Comparison of ENCODE assay signal across 21 cellular contexts in the genomic region with DNA sequence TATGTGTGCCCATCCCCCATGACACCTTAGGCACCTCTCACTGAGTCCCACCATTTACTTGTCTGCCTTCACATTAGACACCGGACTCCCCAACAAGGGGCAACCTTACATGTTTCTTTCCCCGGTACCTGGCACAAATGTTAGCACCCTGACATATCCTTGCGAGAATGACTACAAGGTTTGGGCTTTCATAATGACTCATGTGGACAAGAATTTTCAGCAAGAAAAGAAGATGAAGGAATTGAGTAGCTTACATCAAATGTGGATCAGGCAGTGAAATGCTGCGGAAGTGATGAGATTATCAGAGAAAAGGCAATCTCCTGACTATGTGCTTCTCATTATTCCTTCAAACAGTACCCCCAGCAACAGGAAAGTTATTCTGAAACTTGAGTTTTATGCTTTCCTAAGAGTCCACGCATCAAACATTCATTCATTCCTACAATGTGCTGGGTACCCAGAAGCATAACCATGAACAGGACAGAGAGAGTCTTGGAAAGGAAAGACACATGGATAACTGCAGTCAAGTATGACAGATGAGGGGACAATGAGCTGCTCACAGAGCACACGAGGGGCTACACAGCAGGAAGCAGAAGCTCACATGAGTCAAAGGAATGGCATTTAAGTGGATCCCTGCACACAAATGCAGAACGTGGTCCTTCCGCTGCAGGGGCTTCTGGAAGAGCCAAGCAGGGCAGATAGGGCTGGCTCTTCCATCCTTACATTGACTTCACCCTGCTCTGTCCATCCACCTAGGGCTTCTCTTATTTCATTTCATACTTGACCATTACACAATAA.
DNase-seq lines count a peak whose midpoint lies in the region; ATAC-seq and TF ChIP-seq lines count a peak whose summit lies in the region.
"Had no signal": no experiment of that assay in that cellular context is flagged by ENCODE, and none has a peak within 500 bp of the region (broad histone marks: within the 10 kb centered on the region; RNA-seq: fewer than 3 reads in every experiment).

No MANE protein-coding gene starts in this region.

- WGBS in endodermal cell (ENCODE audit: insufficient coverage in 1 of 2, insufficient read length in 1 of 2), 2 experiments: 78% methylated on average over 7 to 8 of the region's 8 CpGs
- WGBS in mesodermal cell (ENCODE audit: insufficient coverage in 2 of 2), 2 experiments: 53 to 64% methylated on average over 5 to 6 of the region's 8 CpGs

- H3K4me1 ChIP-seq in endodermal cell (ENCODE audit: control insufficient read depth, insufficient read depth, low read length): no peaks in the 10 kb centered on the region
- H3K4me1 ChIP-seq in mesodermal cell (ENCODE audit: control insufficient read depth, insufficient read depth, low read length, poor library complexity, severe bottlenecking): peaks cover 35% of the 10 kb centered on the region

- H3K36me3 Mint-ChIP-seq in endodermal cell (ENCODE audit: low read depth): peaks cover 31% of the 10 kb centered on the region

- no peak overlapping the region for H3K27ac Mint-ChIP-seq in endodermal cell
- H3K27ac Mint-ChIP-seq: stimulated activated naive CD8-positive, alpha-beta T cell treated with anti-CD3 and anti-CD28 coated beads, Interleukin-15, Interleukin-2, amounts not matched to agents 100 ng/mL and 50 ng/mL, for 24 hours had no signal

- H3K27ac ChIP-seq in endodermal cell (ENCODE audit: low read depth, low read length) (no peak overlapping the region), mesodermal cell (ENCODE audit: low read depth, low read length, severe bottlenecking) (peak overlapping the region; percentile 85)
- H3K27ac ChIP-seq: dorsolateral prefrontal cortex had no signal

- H3K4me3 Mint-ChIP-seq in endodermal cell: no peak overlapping the region
- H3K4me3 Mint-ChIP-seq: nephron progenitor cell; stimulated activated naive CD8-positive, alpha-beta T cell treated with anti-CD3 and anti-CD28 coated beads, Interleukin-15, Interleukin-2, amounts not matched to agents 100 ng/mL and 50 ng/mL, for 24 hours had no signal

- H3K27me3 Mint-ChIP-seq in endodermal cell (ENCODE audit: insufficient read depth): no peaks in the 10 kb centered on the region
- H3K27me3 Mint-ChIP-seq: stimulated activated naive CD8-positive, alpha-beta T cell treated with anti-CD3 and anti-CD28 coated beads, Interleukin-15, Interleukin-2, amounts not matched to agents 100 ng/mL and 50 ng/mL, for 24 hours had no signal

- no peak overlapping the region for H3K9ac ChIP-seq in endodermal cell (ENCODE audit: extremely low read depth, low read length, poor library complexity, severe bottlenecking)

- TF ChIP-seq CTCF in endodermal cell (conservative IDR thresholded peaks at IDR 0.05): no peak

- ATAC-seq in HG03159 (IDR thresholded peaks at IDR 0.05; ENCODE audit: unreplicated experiment): no peak
- ATAC-seq: esophagus mucosa, GM12878 had no signal

- H3K36me3 ChIP-seq in endodermal cell (ENCODE audit: control insufficient read depth, insufficient read depth, low read length): peaks cover 7% of the 10 kb centered on the region
- peaks cover 12% of the 10 kb centered on the region for H3K36me3 ChIP-seq in mesodermal cell (ENCODE audit: control insufficient read depth, insufficient read depth, low read length)

- H3K4me3 ChIP-seq in endodermal cell (ENCODE audit: low read length): no peak overlapping the region
- no peak overlapping the region for H3K4me3 ChIP-seq in mesodermal cell (ENCODE audit: extremely low read depth, insufficient read depth, low read length, poor library complexity, severe bottlenecking)
- H3K4me3 ChIP-seq: dorsolateral prefrontal cortex, GM12878 had no signal

- H3K9me3 Mint-ChIP-seq in endodermal cell: no peaks in the 10 kb centered on the region

- peaks cover 14% of the 10 kb centered on the region for H3K9me3 ChIP-seq in endodermal cell (ENCODE audit: control insufficient read depth, low read length)
- H3K9me3 ChIP-seq in mesodermal cell (ENCODE audit: control insufficient read depth, low read length): peaks cover 5% of the 10 kb centered on the region

- no peaks in the 10 kb centered on the region for H3K27me3 ChIP-seq in endodermal cell (ENCODE audit: control insufficient read depth, insufficient read depth, low read length, poor library complexity, severe bottlenecking)
- H3K27me3 ChIP-seq: dorsolateral prefrontal cortex had no signal

- DNase-seq in AG08395 (ENCODE audit: low spot score) (peak; percentile 9), NCI-H226 (peak; percentile 31), endodermal cell (peak; percentile 56), HuH-7 (ENCODE audit: low spot score) (no peak), activated T-cell treated with anti-CD3 and anti-CD28 coated beads for 4 hours (no peak)
- DNase-seq in activated T-cell treated with anti-CD3 and anti-CD28 coated beads, Interleukin-2, amount 50 U/mL, for 48 hours: no peak
- DNase-seq: activated CD4-positive, alpha-beta T cell treated with anti-CD3 and anti-CD28 coated beads, Interleukin-2, amount 50 U/mL, for 4 hours; activated naive CD4-positive, alpha-beta T cell treated with anti-CD3 and anti-CD28 coated beads, Interleukin-2, amount 50 U/mL, for 16 hours; dorsolateral prefrontal cortex; head of caudate nucleus; NCI-H1105 treated with DMSO at 0.1 percent for 48 hours; NCI-H2171 treated with DMSO at 0.1 percent for 48 hours; NCI-H748 treated with DMSO at 0.1 percent for 48 hours; nephron progenitor cell; RPMI8226; stimulated activated CD4-positive, alpha-beta T cell treated with anti-CD3 and anti-CD28 coated beads, Interleukin-15, amount 100 ng/mL, for 24 hours had no signal

- peaks cover 14% of the 10 kb centered on the region for H3K4me1 Mint-ChIP-seq in endodermal cell

Comparison
In these comparisons a context has a peak if more than half of its experiments do, and no peak if none do; other contexts are left out.
1. DNase-seq: peak in AG08395 (single experiment), NCI-H226 (single experiment) and endodermal cell (single experiment); none in HuH-7 (single experiment), activated T-cell treated with anti-CD3 and anti-CD28 coated beads, Interleukin-2, amount 50 U/mL, for 48 hours (0 of 2) and activated T-cell treated with anti-CD3 and anti-CD28 coated beads for 4 hours (single experiment).